Comparison of ENCODE assay signal across 8 cellular contexts in the genomic region with DNA sequence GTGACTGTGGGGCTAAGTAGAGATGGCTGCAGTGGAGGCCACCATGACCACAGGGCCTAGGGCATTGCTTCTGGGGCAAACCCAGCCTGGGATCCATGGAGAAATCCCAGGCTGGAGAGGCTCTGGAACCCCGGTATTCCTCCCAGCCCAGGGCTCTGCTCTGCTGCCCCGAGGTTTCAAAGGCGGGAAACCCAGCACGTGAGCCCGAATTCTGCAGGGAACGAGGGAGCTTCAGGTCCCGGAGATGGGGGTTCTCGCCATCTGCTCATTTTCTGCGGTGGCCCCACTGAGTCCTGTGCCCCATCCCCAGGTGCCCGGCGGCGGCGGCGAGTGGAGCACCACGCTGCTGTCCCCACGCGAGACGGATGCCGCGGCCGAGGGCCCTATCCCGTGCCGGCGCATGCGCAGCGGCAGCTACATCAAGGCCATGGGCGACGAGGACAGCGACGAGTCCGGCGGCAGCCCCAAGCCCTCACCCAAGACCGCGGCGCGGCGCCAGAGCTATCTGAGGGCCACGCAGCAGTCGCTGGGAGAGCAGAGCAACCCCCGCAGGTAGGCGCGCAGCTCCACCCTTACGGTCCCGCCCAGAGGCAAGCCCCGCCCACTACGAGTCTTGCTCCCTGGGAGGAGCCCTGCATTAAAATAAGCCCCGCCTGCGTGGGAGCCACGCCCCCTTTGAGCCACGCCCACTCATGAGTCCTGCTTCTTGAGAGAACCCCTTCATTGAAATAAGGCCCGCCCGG.
DNase-seq lines count a peak whose midpoint lies in the region; ATAC-seq, FAIRE-seq and TF ChIP-seq lines count a peak whose summit lies in the region.

No MANE protein-coding gene starts in this region.

- no peak overlapping the region for H3K56ac ChIP-seq in IMR-90 (ENCODE audit: extremely low read depth, insufficient read depth, low read length)

- BruUV-seq in IMR-90 (replicated peaks; lab: Mats Ljungman, UMichigan) (no TSS peak), GM12878 (replicated peaks; lab: Mats Ljungman, UMichigan) (no TSS peak)

- no peaks in the 10 kb centered on the region for H3K79me1 ChIP-seq in IMR-90 (ENCODE audit: low read depth in 1 of 2, low read length in 2 of 2)

- H3K4me2 ChIP-seq in IMR-90 (ENCODE audit: low read depth, low read length) = peak overlapping the region; percentile 78
- peak overlapping the region; percentile 50; the same call in 1 of the 2 replicates for H3K4me2 ChIP-seq in GM12878 (ENCODE audit: control insufficient read depth, insufficient read depth)
- H3K4me2 ChIP-seq in smooth muscle cell = peak overlapping the region; percentile 59

- H4K20me1 ChIP-seq in IMR-90 (ENCODE audit: insufficient read depth, low read length) (no peaks in the 10 kb centered on the region), GM12878 (ENCODE audit: control insufficient read depth, insufficient read depth) (no peaks in the 10 kb centered on the region), smooth muscle cell (ENCODE audit: low read depth) (no peaks in the 10 kb centered on the region)

- H2BK120ac ChIP-seq in IMR-90 (ENCODE audit: low read depth, low read length) = no peak overlapping the region

- H3K27ac ChIP-seq in IMR-90 (ENCODE audit: insufficient read depth, low read length) (no peak overlapping the region), GM12878 (ENCODE audit: control insufficient read depth, insufficient read depth) (no peak overlapping the region), smooth muscle cell (ENCODE audit: low read depth) (no peak overlapping the region)

- POLR2A ChIA-PET in IMR-90 (lab: Charles Lee; ENCODE audit: unreplicated experiment) = no interaction called here
- POLR2A ChIA-PET in GM12878 (lab: Charles Lee) = no interaction called here

- ATAC-seq in IMR-90 (ENCODE audit: low read depth) (peak; percentile 76), GM12878 (peak; percentile 48; the same call in 2 of the 3 replicates), HG03342 (IDR thresholded peaks at IDR 0.05; ENCODE audit: unreplicated experiment) (no peak), GM21423 (IDR thresholded peaks at IDR 0.05; ENCODE audit: unreplicated experiment) (no peak)

- H3K4ac ChIP-seq in IMR-90 (ENCODE audit: low read depth, low read length) = no peak overlapping the region

- no peak overlapping the region for H2AK5ac ChIP-seq in IMR-90 (ENCODE audit: low read depth, low read length)

- DNase-seq in AG20443 (ENCODE audit: low spot score) (peak; percentile 63), IMR-90 (peak; percentile 21), T1000 (lab: John Stamatoyannopoulos, UW) (peak; percentile 54), GM12878 (ENCODE audit: low read depth, low spot score) (no peak), smooth muscle cell (lab: John Stamatoyannopoulos, UW; ENCODE audit: unreplicated experiment) (peak; percentile 22)

- no peak overlapping the region for H2BK15ac ChIP-seq in IMR-90 (ENCODE audit: low read depth, low read length)

- H4K5ac ChIP-seq in IMR-90 (ENCODE audit: low read depth, low read length) = no peak overlapping the region

- H3K23ac ChIP-seq in IMR-90 (ENCODE audit: low read depth, low read length) = no peak overlapping the region

- no peak for TF ChIP-seq EP300 in GM12878 (IDR thresholded peaks at IDR 0.05; ENCODE audit: borderline replicate concordance in 1 of 2, control insufficient read depth in 1 of 2, low read depth in 2 of 2, low read length in 2 of 2)

- peak overlapping the region; percentile 46 for H3K4me3 ChIP-seq in IMR-90 (ENCODE audit: insufficient read depth, low read depth, low read length)
- H3K4me3 ChIP-seq in GM12878 = no peak overlapping the region
- peak overlapping the region; percentile 43 for H3K4me3 ChIP-seq in iPS-15b (ENCODE audit: low read depth, low read length)
- peak overlapping the region; percentile 32 for H3K4me3 ChIP-seq in smooth muscle cell

- H3K4me1 ChIP-seq in IMR-90 (ENCODE audit: control insufficient read depth, insufficient read depth, low read length) = no peaks in the 10 kb centered on the region
- H3K4me1 ChIP-seq in GM12878 (ENCODE audit: control insufficient read depth, insufficient read depth, low read length) = no peaks in the 10 kb centered on the region
- no peaks in the 10 kb centered on the region for H3K4me1 ChIP-seq in iPS-15b (ENCODE audit: control insufficient read depth, insufficient read depth, low read length)
- no peaks in the 10 kb centered on the region for H3K4me1 ChIP-seq in smooth muscle cell (ENCODE audit: low read depth)

- RAD21 ChIA-PET in GM12878 (lab: Charles Lee; ENCODE audit: unreplicated experiment) = interaction anchor here (0.6 to 0.7 kb wide), 2 partner anchors 12 to 254 kb away, joined by 3 to 4 read pairs; no protein-coding TSS in a partner anchor

- TF ChIP-seq CTCF in IMR-90 (conservative IDR thresholded peaks at IDR 0.05; ENCODE audit: low read depth, low read length) = no peak
- TF ChIP-seq CTCF in GM12878 (IDR thresholded peaks at IDR 0.05 in 2 of 3, conservative IDR thresholded peaks at IDR 0.05 in 1 of 3; ENCODE audit: control insufficient read depth in 2 of 3, extremely low read depth in 1 of 3, insufficient read depth in 1 of 3, low read depth in 3 of 3, low read length in 3 of 3) = no peak
- no peak for TF ChIP-seq CTCF in smooth muscle cell (IDR thresholded peaks at IDR 0.05; ENCODE audit: borderline replicate concordance, insufficient read depth, poor library complexity, severe bottlenecking)

- no peaks in the 10 kb centered on the region for H3K9me3 ChIP-seq in IMR-90 (ENCODE audit: control insufficient read depth, insufficient read depth, low read length)
- H3K9me3 ChIP-seq in GM12878 (replicated peaks; ENCODE audit: control insufficient read depth, insufficient read depth, low read length) = no peaks in the 10 kb centered on the region
- H3K9me3 ChIP-seq in iPS-15b (ENCODE audit: control insufficient read depth, insufficient read depth, low read length) = no peaks in the 10 kb centered on the region
- H3K9me3 ChIP-seq in smooth muscle cell (replicated peaks; ENCODE audit: low read depth) = no peaks in the 10 kb centered on the region

- H4K8ac ChIP-seq in IMR-90 (ENCODE audit: low read depth in 2 of 2, low read length in 2 of 2) = peak overlapping the region in 1 of 2 experiments; percentile 60; a peak in 1 of 4 replicates

- CTCF ChIA-PET in IMR-90 (lab: Yijun Ruan, JAX) = no interaction called here
- CTCF ChIA-PET in GM12878 (lab: Yijun Ruan, JAX) = interaction anchor here (3.0 kb wide), 1 partner anchor 234 kb away, joined by 14 read pairs; no protein-coding TSS in a partner anchor

- H2BK5ac ChIP-seq in IMR-90 (ENCODE audit: low read depth, low read length, poor library complexity, severe bottlenecking) = no peak overlapping the region

- no peak for FAIRE-seq in GM12878 (lab: Jason Lieb, UNC)

- no peaks in the 10 kb centered on the region for H3K9me1 ChIP-seq in IMR-90 (ENCODE audit: insufficient read depth, low read length)

- peaks cover 31% of the 10 kb centered on the region for H3K27me3 ChIP-seq in IMR-90 (ENCODE audit: control insufficient read depth, insufficient read depth, low read length)
- H3K27me3 ChIP-seq in GM12878 (replicated peaks in 1 of 2; ENCODE audit: control insufficient read depth in 2 of 2, insufficient read depth in 2 of 2, low read length in 1 of 2) = no peaks in the 10 kb centered on the region
- H3K27me3 ChIP-seq in iPS-15b (ENCODE audit: control insufficient read depth, insufficient read depth, low read length) = peaks cover 10% of the 10 kb centered on the region
- peaks cover 5% of the 10 kb centered on the region for H3K27me3 ChIP-seq in smooth muscle cell (ENCODE audit: low read depth)

- intact Hi-C loops in IMR-90 (cut with micrococcal nuclease) (loop anchor here (5.0 kb wide), 1 partner anchor 439 kb away; no protein-coding TSS in a partner anchor), GM12878 (cut with micrococcal nuclease; ENCODE audit: unreplicated experiment) (loop anchor here (5.0 kb wide), 2 partner anchors 164 to 279 kb away; no protein-coding TSS in a partner anchor)

- 32% methylated on average over 20 of the region's 52 CpGs; no CpG with 5 or more reads in 1 of the 2 experiments for WGBS in IMR-90 (ENCODE audit: extremely low coverage in 2 of 2, insufficient read length in 1 of 2), 2 experiments
- 55% methylated on average over 50 of the region's 52 CpGs for WGBS in GM12878 (ENCODE audit: insufficient coverage, insufficient replicate concordance, low lambda C conversion rate, missing lambda C conversion rate)
- WGBS in smooth muscle cell (ENCODE audit: low lambda C conversion rate) = 27% methylated on average over 49 of the region's 52 CpGs

- H2AFZ ChIP-seq in IMR-90 (replicated peaks; ENCODE audit: low read length, poor library complexity) (peak overlapping the region; percentile 92), GM12878 (ENCODE audit: control insufficient read depth, low read depth, low read length) (no peak overlapping the region), smooth muscle cell (ENCODE audit: low read depth) (no peak overlapping the region)

- TF ChIP-seq RAD21 in IMR-90 (IDR thresholded peaks at IDR 0.05; ENCODE audit: low read length) (no peak), GM12878 (IDR thresholded peaks at IDR 0.05; ENCODE audit: insufficient read depth, low read depth, low read length) (no peak)

- TF ChIP-seq POLR2A in IMR-90 (IDR thresholded peaks at IDR 0.05; ENCODE audit: low read depth, low read length) (no peak), GM12878 (IDR thresholded peaks at IDR 0.05; ENCODE audit: low read depth, low read length) (no peak)

- no peak overlapping the region for H2AK9ac ChIP-seq in IMR-90 (replicated peaks; ENCODE audit: low read depth, low read length, poor library complexity)

- SMC1A ChIA-PET in GM12878 (lab: Charles Lee; ENCODE audit: uncharacterized antibody, unreplicated experiment) = no interaction called here

- H3K79me2 ChIP-seq in GM12878 (ENCODE audit: control insufficient read depth, insufficient read depth, low read length) (no peaks in the 10 kb centered on the region), smooth muscle cell (ENCODE audit: low read depth) (no peaks in the 10 kb centered on the region)

- H3K14ac ChIP-seq in IMR-90 (replicated peaks; ENCODE audit: low read depth, low read length) = no peak overlapping the region

- H4K91ac ChIP-seq in IMR-90 (ENCODE audit: insufficient read depth, low read depth, low read length) = no peak overlapping the region

- H3K9ac ChIP-seq in IMR-90 (ENCODE audit: low read depth, low read length) (no peak overlapping the region), GM12878 (ENCODE audit: control insufficient read depth, insufficient read depth, low read length) (no peak overlapping the region), iPS-15b (ENCODE audit: low read depth, low read length) (no peak overlapping the region), smooth muscle cell (ENCODE audit: low read depth) (no peak overlapping the region)

- dilution Hi-C loops in IMR-90 (cut with HindIII; ENCODE audit: low sequenced_read_pairs, unreplicated experiment) = no loop called here

- H3F3A ChIP-seq in smooth muscle cell (ENCODE audit: low read depth) = no peaks in the 10 kb centered on the region

- no peaks in the 10 kb centered on the region for H3K36me3 ChIP-seq in IMR-90 (ENCODE audit: control insufficient read depth, insufficient read depth, low read length)
- no peaks in the 10 kb centered on the region for H3K36me3 ChIP-seq in GM12878 (ENCODE audit: control insufficient read depth in 2 of 2, insufficient read depth in 2 of 2, low read length in 1 of 2)
- peaks cover 4% of the 10 kb centered on the region for H3K36me3 ChIP-seq in iPS-15b (ENCODE audit: control insufficient read depth, insufficient read depth, low read length)
- no peaks in the 10 kb centered on the region for H3K36me3 ChIP-seq in smooth muscle cell (ENCODE audit: low read depth)

- in situ Hi-C loops in IMR-90 (cut with MboI; ENCODE audit: low sequenced_read_pairs) (loop anchor here (25.0 kb wide), 1 partner anchor 449 kb away; no protein-coding TSS in a partner anchor), GM12878 (cut with MboI) (loop anchor here (25.0 kb wide), 1 partner anchor 449 kb away; no protein-coding TSS in a partner anchor)

- H3K18ac ChIP-seq in IMR-90 (ENCODE audit: low read depth, low read length) = no peak overlapping the region

- H2BK20ac ChIP-seq in IMR-90 (ENCODE audit: low read depth, low read length) = no peak overlapping the region

Comparison
In these comparisons a context has a peak if more than half of its experiments do, and no peak if none do; other contexts are left out.
1. ATAC-seq: peak in IMR-90 (single experiment) and GM12878 (single experiment); none in HG03342 (single experiment) and GM21423 (single experiment).
2. Peak in every context shown above with its lines, with median percentiles within 50 percentile points of each other: H3K4me2 ChIP-seq.